Comparison of ENCODE assay signal across 13 cellular contexts in genomic region chr2:230690439-230690838, GRCh38. TPM values are rescaled to one million over a fixed set of nuclear protein-coding genes. Genes with fewer than 3 reads are reported as not detected.
DNase-seq lines count a peak whose midpoint lies in the region; ATAC-seq and TF ChIP-seq lines count a peak whose summit lies in the region.
"Had no signal": no experiment of that assay in that cellular context is flagged by ENCODE, and none has a peak within 500 bp of the region (broad histone marks: within the 10 kb centered on the region; RNA-seq: fewer than 3 reads in every experiment).

No MANE protein-coding gene starts in this region.

- ATAC-seq in right cardiac atrium (peak in 1 of 2 donors; percentile 37), GM21447 (IDR thresholded peaks at IDR 0.05; ENCODE audit: unreplicated experiment) (no peak), HG02623 (IDR thresholded peaks at IDR 0.05; ENCODE audit: unreplicated experiment) (no peak)
- ATAC-seq: activated naive CD4-positive, alpha-beta T cell treated with anti-CD3 and anti-CD28 coated beads, Interleukin-2, amount 50 U/mL, for 72 hours had no signal

- H3K36me3 ChIP-seq in suprapubic skin, result no peaks in the 10 kb centered on the region
- H3K36me3 ChIP-seq: pancreas, WERI-Rb-1 had no signal

- no peak for TF ChIP-seq POLR2A in suprapubic skin (IDR thresholded peaks at IDR 0.05)

- TF ChIP-seq CTCF in suprapubic skin (IDR thresholded peaks at IDR 0.05), result no peak

- H3K4me1 ChIP-seq in right cardiac atrium (ENCODE audit: control insufficient read depth, insufficient read depth, low read length) (peaks cover 5% of the 10 kb centered on the region), suprapubic skin (no peaks in the 10 kb centered on the region)
- H3K4me1 ChIP-seq: pancreas had no signal

- H3K27me3 ChIP-seq in right cardiac atrium (ENCODE audit: control insufficient read depth, insufficient read depth), result no peaks in the 10 kb centered on the region
- H3K27me3 ChIP-seq in suprapubic skin, result no peaks in the 10 kb centered on the region
- H3K27me3 ChIP-seq: pancreas had no signal

- no peak overlapping the region for H3K4me3 ChIP-seq in right cardiac atrium (ENCODE audit: low read length)
- H3K4me3 ChIP-seq in suprapubic skin, result no peak overlapping the region
- H3K4me3 ChIP-seq: pancreas had no signal

- no peak for TF ChIP-seq EP300 in suprapubic skin (IDR thresholded peaks at IDR 0.05)

- H3K27ac ChIP-seq in right cardiac atrium (ENCODE audit: low read length) (no peak overlapping the region), suprapubic skin (no peak overlapping the region)
- H3K27ac ChIP-seq: HL-60, pancreas, WERI-Rb-1 had no signal

- no peaks in the 10 kb centered on the region for H3K9me3 ChIP-seq in right cardiac atrium (ENCODE audit: control insufficient read depth, low read length)
- no peaks in the 10 kb centered on the region for H3K9me3 ChIP-seq in suprapubic skin
- H3K9me3 ChIP-seq: pancreas had no signal

- 41% methylated on average over 9 of the region's 9 CpGs for WGBS in right cardiac atrium
- WGBS in suprapubic skin, result 58% methylated on average over 7 of the region's 9 CpGs

- intact Hi-C loops in right cardiac atrium (cut with DNase I), result no loop called here

- DNase-seq in GM03348 (ENCODE audit: low spot score) (peak; percentile 48), astrocyte of the hippocampus (ENCODE audit: low read depth, low spot score) (peak; percentile 90), right cardiac atrium (peak; percentile 71 to 93 (median 81)), suprapubic skin (ENCODE audit: low spot score in 2 of 2) (peak; percentile 13 to 53), DMS153 (lab: John Stamatoyannopoulos, UW) (no peak), COR-L47 (lab: John Stamatoyannopoulos, UW) (no peak)
- DNase-seq: cerebellar nuclear complex, WERI-Rb-1 had no signal

RNA-seq across cellular contexts. Expression of gene CAB39, which starts 22.2 kb away (rescaled TPM):
- total RNA-seq in right cardiac atrium (10 to 100 TPM; 83.6 to 100.0 (median 89.6) TPM), suprapubic skin (10 to 100 TPM; 53.0 to 67.1 (median 59.5) TPM)
- polyA plus RNA-seq in right cardiac atrium, result 47.2 TPM

Comparison
In these comparisons a context has a peak if more than half of its experiments do, and no peak if none do; other contexts are left out.
1. DNase-seq: peak in GM03348 (single experiment), astrocyte of the hippocampus (single experiment), right cardiac atrium (3 of 3) and suprapubic skin (2 of 2); none in DMS153 (single experiment) and COR-L47 (single experiment).